In the genomic region with DNA sequence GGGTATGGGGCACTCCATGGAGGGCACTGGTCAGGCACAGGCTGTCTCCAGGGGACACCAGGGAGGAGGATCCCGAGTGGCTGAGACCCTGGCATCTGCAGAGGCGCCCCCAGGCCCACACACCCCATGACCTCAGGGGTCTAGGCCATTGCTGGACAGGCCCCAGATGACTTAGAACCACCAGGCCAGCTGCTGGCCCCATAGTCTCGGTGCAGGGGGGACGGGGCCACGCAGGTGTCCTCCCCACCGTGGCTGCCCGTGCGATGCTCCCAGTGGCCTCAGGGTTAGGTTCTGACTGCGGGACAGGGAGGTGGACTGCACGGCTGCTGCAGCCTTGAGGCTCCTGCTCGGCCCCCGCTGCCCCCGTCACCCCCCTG, we compare ENCODE assay signal across 18 cellular contexts.
"Had no signal": no experiment of that assay in that cellular context is flagged by ENCODE, and none has a peak within 500 bp of the region (broad histone marks: within the 10 kb centered on the region; RNA-seq: fewer than 3 reads in every experiment).

No MANE protein-coding gene starts in this region.

- ATAC-seq: esophagus mucosa, gastrocnemius medialis, heart left ventricle, WTC11 had no signal

- H3K27ac ChIP-seq: ascending aorta, gastrocnemius medialis, heart left ventricle, prostate gland, thyroid gland, uterus had no signal

- H3K27me3 ChIP-seq: ascending aorta, gastrocnemius medialis, heart left ventricle, thyroid gland, uterus had no signal

- H3K36me3 ChIP-seq: ascending aorta, gastrocnemius medialis, heart left ventricle, prostate gland, thyroid gland, uterus had no signal

- H3K4me3 ChIP-seq: ascending aorta, gastrocnemius medialis, heart left ventricle, prostate gland, thyroid gland, uterus had no signal

- H3K4me1 ChIP-seq: ascending aorta, gastrocnemius medialis, heart left ventricle, prostate gland, thyroid gland, uterus had no signal

- H3K4me2 ChIP-seq: SK-N-SH had no signal

- DNase-seq: activated CD4-positive, alpha-beta memory T cell treated with anti-CD3 and anti-CD28 coated beads, Interleukin-2, amount 10 ng/mL, durations not matched to agents 7 days and 5 days; activated CD4-positive, alpha-beta T cell treated with anti-CD3 and anti-CD28 coated beads for 48 hours; activated naive CD4-positive, alpha-beta T cell treated with anti-CD3 and anti-CD28 coated beads for 36 hours; activated T-cell treated with anti-CD3 and anti-CD28 coated beads, Interleukin-2, amount 50 U/mL, for 24 hours; cortex of kidney; gastrocnemius medialis; kidney glomerular epithelial cell; occipital lobe; SK-N-SH; stimulated activated CD8-positive, alpha-beta memory T cell treated with anti-CD3 and anti-CD28 coated beads, Interleukin-4, amount 100 ng/mL, for 48 hours; stimulated activated naive CD4-positive, alpha-beta T cell; thyroid gland had no signal

- H3K9me3 ChIP-seq: ascending aorta, gastrocnemius medialis, heart left ventricle, prostate gland, SK-N-SH, thyroid gland, uterus had no signal
